In genomic region chr17:1078831-1079561, GRCh38 we compare ENCODE assay signal across 14 cellular contexts.
DNase-seq lines count a peak whose midpoint lies in the region; ATAC-seq and TF ChIP-seq lines count a peak whose summit lies in the region.
"Had no signal": no experiment of that assay in that cellular context is flagged by ENCODE, and none has a peak within 500 bp of the region (broad histone marks: within the 10 kb centered on the region; RNA-seq: fewer than 3 reads in every experiment).

No MANE protein-coding gene starts in this region.

- no peak overlapping the region for H3K9ac ChIP-seq in MM.1S (ENCODE audit: low read length)
- peak overlapping the region; percentile 8 for H3K9ac ChIP-seq in iPS-15b (ENCODE audit: low read depth, low read length)

- POLR2A ChIA-PET in activated CD4-positive, alpha-beta T cell treated with anti-CD3 and anti-CD28 coated beads, Interleukin-2, amount 10 ng/mL, durations not matched to agents 7 days and 5 days (lab: Charles Lee): no interaction called here

- no peaks in the 10 kb centered on the region for H3K4me1 Mint-ChIP-seq in activated CD4-positive, alpha-beta T cell treated with anti-CD3 and anti-CD28 coated beads, Interleukin-2, amount 10 ng/mL, durations not matched to agents 7 days and 5 days

- peaks cover 20% of the 10 kb centered on the region for H3K36me3 Mint-ChIP-seq in activated CD4-positive, alpha-beta T cell treated with anti-CD3 and anti-CD28 coated beads, Interleukin-2, amount 10 ng/mL, durations not matched to agents 7 days and 5 days (ENCODE audit: low read depth)
- H3K36me3 Mint-ChIP-seq: activated naive CD8-positive, alpha-beta T cell had no signal

- H3K9me3 ChIP-seq in BE2C (no peaks in the 10 kb centered on the region), MM.1S (replicated peaks; ENCODE audit: insufficient read depth, low read length) (no peaks in the 10 kb centered on the region), iPS-15b (ENCODE audit: control insufficient read depth, insufficient read depth, low read length) (no peaks in the 10 kb centered on the region)
- H3K9me3 ChIP-seq: pancreas had no signal

- H3F3A ChIP-seq in MM.1S (ENCODE audit: insufficient read depth, low read length): peaks cover 63% of the 10 kb centered on the region

- H3K27me3 Mint-ChIP-seq in activated CD4-positive, alpha-beta T cell treated with anti-CD3 and anti-CD28 coated beads, Interleukin-2, amount 10 ng/mL, durations not matched to agents 7 days and 5 days: no peaks in the 10 kb centered on the region
- H3K27me3 Mint-ChIP-seq: activated naive CD8-positive, alpha-beta T cell had no signal

- H3K27me3 ChIP-seq in BE2C (no peaks in the 10 kb centered on the region), MM.1S (replicated peaks; ENCODE audit: insufficient read depth, low read length) (no peaks in the 10 kb centered on the region), iPS-15b (ENCODE audit: control insufficient read depth, insufficient read depth, low read length) (peaks cover 3% of the 10 kb centered on the region)
- H3K27me3 ChIP-seq: foreskin keratinocyte, pancreas had no signal

- H4K20me1 ChIP-seq in MM.1S (ENCODE audit: insufficient read depth, low read length): no peaks in the 10 kb centered on the region

- no peaks in the 10 kb centered on the region for H3K36me3 ChIP-seq in BE2C
- H3K36me3 ChIP-seq in MM.1S (replicated peaks; ENCODE audit: insufficient read depth, low read length): no peaks in the 10 kb centered on the region; the same call in 1 of the 2 replicates
- H3K36me3 ChIP-seq in iPS-15b (ENCODE audit: control insufficient read depth, insufficient read depth, low read length): peaks cover 8% of the 10 kb centered on the region
- H3K36me3 ChIP-seq: pancreas had no signal

- H3K9me3 Mint-ChIP-seq in activated CD4-positive, alpha-beta T cell treated with anti-CD3 and anti-CD28 coated beads, Interleukin-2, amount 10 ng/mL, durations not matched to agents 7 days and 5 days: no peaks in the 10 kb centered on the region

- H3K27ac Mint-ChIP-seq in activated CD4-positive, alpha-beta T cell treated with anti-CD3 and anti-CD28 coated beads, Interleukin-2, amount 10 ng/mL, durations not matched to agents 7 days and 5 days: no peak overlapping the region
- H3K27ac Mint-ChIP-seq: activated naive CD8-positive, alpha-beta T cell had no signal

- H3K4me3 Mint-ChIP-seq in activated CD4-positive, alpha-beta T cell treated with anti-CD3 and anti-CD28 coated beads, Interleukin-2, amount 10 ng/mL, durations not matched to agents 7 days and 5 days: no peak overlapping the region
- H3K4me3 Mint-ChIP-seq: activated naive CD8-positive, alpha-beta T cell had no signal

- ATAC-seq in GM21619 (IDR thresholded peaks at IDR 0.05; ENCODE audit: unreplicated experiment): no peak
- ATAC-seq: foreskin keratinocyte had no signal

- H3K27ac ChIP-seq in MM.1S (ENCODE audit: low read length): peak overlapping the region; percentile 98; the same call in 1 of the 2 replicates
- H3K27ac ChIP-seq: foreskin keratinocyte, PC-9 had no signal

- peak overlapping the region; percentile 71; the same call in 1 of the 2 replicates for H3K4me2 ChIP-seq in MM.1S (ENCODE audit: low read depth, low read length)

- TF ChIP-seq CTCF in BE2C (IDR thresholded peaks at IDR 0.05; ENCODE audit: low read depth, low read length) (no peak), MM.1S (IDR thresholded peaks at IDR 0.05; ENCODE audit: low read length) (no peak)

- H3K79me2 ChIP-seq in MM.1S (ENCODE audit: low read length): peaks cover 22% of the 10 kb centered on the region

- peak; percentile 66 for DNase-seq in BE2C
- no peak for DNase-seq in MM.1S
- peak in 31 of 58 donors; percentile 13 to 61 (median 36) for DNase-seq in anterior cingulate cortex (lab: John Stamatoyannopoulos, UW)
- DNase-seq in NK-92 treated with Interleukin-12 subunit alpha and Interleukin-12 subunit beta, amount 100 ng/mL, for 24 hours (lab: John Stamatoyannopoulos, UW): no peak
- DNase-seq in activated CD4-positive, alpha-beta T cell treated with anti-CD3 and anti-CD28 coated beads, Interleukin-2, amount 10 ng/mL, durations not matched to agents 7 days and 5 days: no peak
- no peak for DNase-seq in activated CD8-positive, alpha-beta memory T cell treated with anti-CD3 and anti-CD28 coated beads, Interleukin-2, amount 50 U/mL, for 48 hours
- DNase-seq: EL, foreskin keratinocyte, MV-4-11, PC-9 had no signal

- CTCF ChIA-PET in activated CD4-positive, alpha-beta T cell treated with anti-CD3 and anti-CD28 coated beads, Interleukin-2, amount 10 ng/mL, durations not matched to agents 7 days and 5 days (lab: Charles Lee): interaction anchor here (0.6 kb wide), 1 partner anchor 282 kb away, joined by 3 read pairs; no protein-coding TSS in a partner anchor

- peaks cover 4% of the 10 kb centered on the region for H3K4me1 ChIP-seq in BE2C
- H3K4me1 ChIP-seq in MM.1S (ENCODE audit: low read length): peaks cover 72% of the 10 kb centered on the region
- H3K4me1 ChIP-seq in iPS-15b (ENCODE audit: control insufficient read depth, insufficient read depth, low read length): no peaks in the 10 kb centered on the region
- H3K4me1 ChIP-seq: pancreas had no signal

- no peak overlapping the region for H2AFZ ChIP-seq in MM.1S (ENCODE audit: low read length)
- H2AFZ ChIP-seq: PC-9 had no signal

- H3K4me3 ChIP-seq in BE2C (ENCODE audit: low read depth, low read length): peak overlapping the region; percentile 63
- no peak overlapping the region for H3K4me3 ChIP-seq in MM.1S (ENCODE audit: low read length)
- H3K4me3 ChIP-seq in iPS-15b (ENCODE audit: low read depth, low read length): peak overlapping the region; percentile 33
- H3K4me3 ChIP-seq: pancreas, PC-9 had no signal

- no peaks in the 10 kb centered on the region for H3K9me2 ChIP-seq in MM.1S (replicated peaks; ENCODE audit: insufficient read depth, low read length)

Comparison
In these comparisons a context has a peak if more than half of its experiments do, and no peak if none do; other contexts are left out.
1. DNase-seq: peak in BE2C (single experiment) and anterior cingulate cortex (31 of 58); none in MM.1S (single experiment), NK-92 treated with Interleukin-12 subunit alpha and Interleukin-12 subunit beta, amount 100 ng/mL, for 24 hours (single experiment), activated CD4-positive, alpha-beta T cell treated with anti-CD3 and anti-CD28 coated beads, Interleukin-2, amount 10 ng/mL, durations not matched to agents 7 days and 5 days (single experiment) and activated CD8-positive, alpha-beta memory T cell treated with anti-CD3 and anti-CD28 coated beads, Interleukin-2, amount 50 U/mL, for 48 hours (single experiment).